In the genomic region with DNA sequence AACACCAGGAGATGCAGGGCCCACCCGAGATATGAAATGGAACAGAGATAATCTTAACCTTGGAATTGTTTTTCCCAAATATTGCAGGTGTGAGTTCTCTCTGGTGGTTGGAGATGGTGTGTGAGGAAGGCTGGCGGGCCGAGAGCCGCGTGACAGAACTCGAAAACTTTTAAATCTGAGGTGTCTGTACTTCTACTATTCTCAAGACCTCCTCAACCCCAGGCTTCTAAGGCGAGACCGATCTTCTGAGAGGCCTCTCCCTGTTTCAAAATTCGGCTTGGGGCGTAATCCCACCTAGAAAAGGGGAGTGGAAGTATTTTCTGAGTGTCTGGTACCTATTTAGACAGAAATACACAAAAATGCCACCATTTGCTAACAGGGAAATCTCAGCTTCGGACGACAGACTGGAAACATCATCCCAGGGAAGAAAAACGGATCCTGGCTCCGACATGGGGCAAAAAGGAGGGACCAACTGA, we compare ENCODE assay signal across 6 cellular contexts. TPM values are rescaled to one million over a fixed set of nuclear protein-coding genes. Genes with fewer than 3 reads are reported as not detected.
DNase-seq lines count a peak whose midpoint lies in the region; ATAC-seq, FAIRE-seq and TF ChIP-seq lines count a peak whose summit lies in the region.

No MANE protein-coding gene starts in this region.

- TF ChIP-seq CTCF in BE2C (IDR thresholded peaks at IDR 0.05; ENCODE audit: low read depth, low read length) (no peak), keratinocyte (optimal IDR thresholded peaks at IDR 0.05 in 1 of 3, IDR thresholded peaks at IDR 0.05 in 1 of 3, conservative IDR thresholded peaks at IDR 0.05 in 1 of 3; ENCODE audit: extremely low read depth in 1 of 3, insufficient read depth in 2 of 3, low read length in 3 of 3) (no peak)

- H4K20me1 ChIP-seq in keratinocyte (ENCODE audit: control insufficient read depth, extremely low read depth, insufficient read depth, low read length) = no peaks in the 10 kb centered on the region

- no peak for FAIRE-seq in keratinocyte (lab: Jason Lieb, UNC)

- H3K4me3 ChIP-seq in BE2C (ENCODE audit: low read depth, low read length) (peak overlapping the region; percentile 100), keratinocyte (ENCODE audit: control insufficient read depth in 2 of 3, extremely low read depth in 1 of 3, insufficient read depth in 2 of 3, low read depth in 1 of 3, low read length in 3 of 3) (peak overlapping the region; percentile 61 to 98 (median 93))

- H3K79me2 ChIP-seq in keratinocyte (ENCODE audit: control insufficient read depth, insufficient read depth, low read length) = peaks cover 77% of the 10 kb centered on the region

- ATAC-seq in HG02981 (IDR thresholded peaks at IDR 0.05; ENCODE audit: unreplicated experiment) = no peak
- no peak for ATAC-seq in HG03342 (IDR thresholded peaks at IDR 0.05; ENCODE audit: unreplicated experiment)

- DNase-seq in BE2C (no peak), RKO (ENCODE audit: low spot score) (peak; percentile 47), keratinocyte (ENCODE audit: low read depth, low spot score) (no peak)
- DNase-seq in activated T-cell treated with anti-CD3 and anti-CD28 coated beads, Interleukin-2, amount 50 U/mL, for 48 hours = no peak

- dilution Hi-C loops in keratinocyte (cut with MboI; ENCODE audit: extremely low pct_ligation_motif_present, low sequenced_read_pairs) = no loop called here

- H3K36me3 ChIP-seq in BE2C (peaks cover 51% of the 10 kb centered on the region), keratinocyte (ENCODE audit: control insufficient read depth in 2 of 2, extremely low read depth in 1 of 2, insufficient read depth in 2 of 2, low read length in 2 of 2) (peaks cover 21 to 29% of the 10 kb centered on the region in 2 experiments)

- H3K27ac ChIP-seq in keratinocyte (ENCODE audit: control insufficient read depth, insufficient read depth, low read length) = peak overlapping the region; percentile 92

- H3K9me1 ChIP-seq in keratinocyte (ENCODE audit: control insufficient read depth, extremely low read depth, insufficient read depth, low read length) = no peaks in the 10 kb centered on the region

- peak overlapping the region; percentile 88 for H3K9ac ChIP-seq in keratinocyte (ENCODE audit: control insufficient read depth, extremely low read depth, insufficient read depth, low read length)

- H3K4me2 ChIP-seq in keratinocyte (ENCODE audit: control insufficient read depth, extremely low read depth, insufficient read depth, low read depth, low read length) = peak overlapping the region; percentile 61

- no peaks in the 10 kb centered on the region; the same call in 1 of the 2 replicates for H3K9me3 ChIP-seq in BE2C
- H3K9me3 ChIP-seq in keratinocyte (ENCODE audit: control insufficient read depth, low read depth, low read length) = no peaks in the 10 kb centered on the region

- H3K27me3 ChIP-seq in BE2C (no peaks in the 10 kb centered on the region), keratinocyte (ENCODE audit: control insufficient read depth, extremely low read depth, insufficient read depth, low read length) (no peaks in the 10 kb centered on the region)

- H3K4me1 ChIP-seq in BE2C (no peaks in the 10 kb centered on the region), keratinocyte (ENCODE audit: control insufficient read depth, extremely low read depth, insufficient read depth, low read length) (peaks cover 14% of the 10 kb centered on the region)

- peak overlapping the region; percentile 88 for H2AFZ ChIP-seq in keratinocyte (ENCODE audit: control insufficient read depth, low read length)

RNA-seq across cellular contexts. Expression of a gene that starts 0.6 kb away (rescaled TPM):
- polyA plus RNA-seq in BE2C (2012; ENCODE audit: insufficient read depth, insufficient read length, low read depth) = 132 TPM
- 117 to 168 TPM (median 119 TPM) in 3 replicates for polyA plus RNA-seq in keratinocyte
- polyA plus RNA-seq in keratinocyte (2011; ENCODE audit: low read depth) = 133 TPM
- polyA plus RNA-seq in keratinocyte (2011; cell fraction: cytosol; rRNA removed) = 130 and 221 TPM in 2 replicates
- polyA plus RNA-seq in keratinocyte (2011; cell fraction: nucleus; rRNA removed) = 66.9 and 91.2 TPM in 2 replicates
- polyA plus RNA-seq in keratinocyte (2012; ENCODE audit: low replicate concordance) = 74.4 and 117 TPM in 2 replicates
- 10.2 to 45.4 TPM (median 20.8 TPM) in 3 replicates for polyA minus RNA-seq in keratinocyte
- 24.0 TPM for polyA minus RNA-seq in keratinocyte (2011; cell fraction: cytosol; rRNA and poly(A)+ RNA removed)
- 9.4 and 20.0 TPM in 2 replicates for polyA minus RNA-seq in keratinocyte (2011; cell fraction: nucleus; rRNA and poly(A)+ RNA removed)

RNA-seq across cellular contexts. Expression of a gene that starts 0.9 kb away (rescaled TPM):
- 92.8 TPM for polyA plus RNA-seq in BE2C (2012; ENCODE audit: insufficient read depth, insufficient read length, low read depth)
- 108 to 129 TPM (median 114 TPM) in 3 replicates for polyA plus RNA-seq in keratinocyte
- polyA plus RNA-seq in keratinocyte (2011; ENCODE audit: low read depth) = 63.5 TPM
- polyA plus RNA-seq in keratinocyte (2011; cell fraction: cytosol; rRNA removed) = 100 and 171 TPM in 2 replicates
- polyA plus RNA-seq in keratinocyte (2011; cell fraction: nucleus; rRNA removed) = 105 and 110 TPM in 2 replicates
- 132 and 146 TPM in 2 replicates for polyA plus RNA-seq in keratinocyte (2012; ENCODE audit: low replicate concordance)
- 124 to 182 TPM (median 134 TPM) in 3 replicates for polyA minus RNA-seq in keratinocyte
- polyA minus RNA-seq in keratinocyte (2011; cell fraction: cytosol; rRNA and poly(A)+ RNA removed) = 51.4 TPM
- polyA minus RNA-seq in keratinocyte (2011; cell fraction: nucleus; rRNA and poly(A)+ RNA removed) = 22.3 and 42.8 TPM in 2 replicates

RNA-seq across cellular contexts. Expression of a gene that starts 12.5 kb away (rescaled TPM):
- polyA plus RNA-seq in BE2C (2012; ENCODE audit: insufficient read depth, insufficient read length, low read depth) = 52.2 TPM
- 6.1 to 8.5 TPM (median 7.7 TPM) in 3 replicates for polyA plus RNA-seq in keratinocyte
- 5.6 TPM for polyA plus RNA-seq in keratinocyte (2011; ENCODE audit: low read depth)
- polyA plus RNA-seq in keratinocyte (2011; cell fraction: cytosol; rRNA removed) = 7.6 and 9.4 TPM in 2 replicates
- polyA plus RNA-seq in keratinocyte (2011; cell fraction: nucleus; rRNA removed) = 14.4 and 17.6 TPM in 2 replicates
- polyA plus RNA-seq in keratinocyte (2012; ENCODE audit: low replicate concordance) = 9.4 and 17.2 TPM in 2 replicates
- polyA minus RNA-seq in keratinocyte = 3.1 to 18.7 TPM (median 4.1 TPM) in 3 replicates
- 5.0 TPM for polyA minus RNA-seq in keratinocyte (2011; cell fraction: cytosol; rRNA and poly(A)+ RNA removed)
- polyA minus RNA-seq in keratinocyte (2011; cell fraction: nucleus; rRNA and poly(A)+ RNA removed) = 3.7 and 10.3 TPM in 2 replicates

RNA-seq across cellular contexts. Expression of a gene that starts 25.8 kb away (rescaled TPM):
- not detected for polyA plus RNA-seq in BE2C (2012; ENCODE audit: insufficient read depth, insufficient read length, low read depth)
- 2.2 to 4.1 TPM (median 2.7 TPM) in 3 replicates for polyA plus RNA-seq in keratinocyte
- 0.35 TPM for polyA plus RNA-seq in keratinocyte (2011; ENCODE audit: low read depth)
- 1.1 and 1.6 TPM in 2 replicates for polyA plus RNA-seq in keratinocyte (2011; cell fraction: cytosol; rRNA removed)
- 5.9 and 6.9 TPM in 2 replicates for polyA plus RNA-seq in keratinocyte (2011; cell fraction: nucleus; rRNA removed)
- 0.49 and 3.8 TPM in 2 replicates for polyA plus RNA-seq in keratinocyte (2012; ENCODE audit: low replicate concordance)
- polyA minus RNA-seq in keratinocyte = 1.1 to 4.0 TPM (median 1.2 TPM) in 3 replicates
- polyA minus RNA-seq in keratinocyte (2011; cell fraction: cytosol; rRNA and poly(A)+ RNA removed) = not detected
- polyA minus RNA-seq in keratinocyte (2011; cell fraction: nucleus; rRNA and poly(A)+ RNA removed) = 2.1 and 3.0 TPM in 2 replicates
